ENCODE assay signal across 18 cellular contexts in genomic region chr6:35413911-35414310, GRCh38. TPM values are rescaled to one million over a fixed set of nuclear protein-coding genes. Genes with fewer than 3 reads are reported as not detected.
DNase-seq lines count a peak whose midpoint lies in the region; TF ChIP-seq lines count a peak whose summit lies in the region.
"Had no signal": no experiment of that assay in that cellular context is flagged by ENCODE, and none has a peak within 500 bp of the region (broad histone marks: within the 10 kb centered on the region; RNA-seq: fewer than 3 reads in every experiment).

No MANE protein-coding gene starts in this region.

- DNase-seq in DMS 273 (lab: John Stamatoyannopoulos, UW; ENCODE audit: unreplicated experiment) (peak; percentile 50), DMS 273 treated with DMSO at 0.1 percent for 48 hours (lab: John Stamatoyannopoulos, UW) (no peak), NCI-H1694 treated with DMSO at 0.1 percent for 48 hours (lab: John Stamatoyannopoulos, UW) (peak; percentile 57), dorsolateral prefrontal cortex (peak in 2 of 10 donors; percentile 41 to 50), NCI-H187 (lab: John Stamatoyannopoulos, UW) (no peak), GM19240 (ENCODE audit: insufficient read length, low spot score) (no peak), NCI-H1092 treated with DMSO at 0.1 percent for 48 hours (lab: John Stamatoyannopoulos, UW) (no peak)
- DNase-seq: ACHN, GDM1, MM.1S, NCI-H187 treated with DMSO at 0.1 percent for 48 hours, NCI-H446 treated with DMSO at 0.1 percent for 48 hours, NCI-H526 treated with DMSO at 0.1 percent for 48 hours, SHP77 had no signal

- peaks cover 14 to 21% of the 10 kb centered on the region in 2 donors for H3K36me3 ChIP-seq in stomach smooth muscle (ENCODE audit: control insufficient read depth in 2 of 2, insufficient read depth in 2 of 2, low read length in 2 of 2)

- no peaks in the 10 kb centered on the region for H3K9me3 ChIP-seq in stomach smooth muscle (ENCODE audit: control insufficient read depth in 2 of 2, low read length in 2 of 2)

- H3K27me3 ChIP-seq in dorsolateral prefrontal cortex (no peaks in the 10 kb centered on the region), stomach smooth muscle (ENCODE audit: control insufficient read depth in 1 of 2, insufficient read depth in 2 of 2, low read length in 2 of 2) (no peaks in the 10 kb centered on the region)

- no peak overlapping the region for H3K4me3 ChIP-seq in dorsolateral prefrontal cortex
- H3K4me3 ChIP-seq in stomach smooth muscle (ENCODE audit: low read length in 2 of 2): no peak overlapping the region
- H3K4me3 ChIP-seq: GM12878 had no signal

- no peak for TF ChIP-seq CTCF in dorsolateral prefrontal cortex (IDR thresholded peaks at IDR 0.05 in 54 of 56, conservative IDR thresholded peaks at IDR 0.05 in 2 of 56; ENCODE audit: low read depth in 1 of 56, partially characterized antibody in 56 of 56)

- H3K9ac ChIP-seq in stomach smooth muscle (ENCODE audit: low read length in 2 of 2): no peak overlapping the region
- H3K9ac ChIP-seq: KMS-11 had no signal

- H3K27ac ChIP-seq in dorsolateral prefrontal cortex (peak overlapping the region in 35 of 59 donors; percentile 15 to 89 (median 80)), stomach smooth muscle (ENCODE audit: low read length) (peak overlapping the region; percentile 11)
- H3K27ac ChIP-seq: 22Rv1, KMS-11 had no signal

- intact Hi-C loops in dorsolateral prefrontal cortex (cut with DNase I): no loop called here

- H3K4me1 ChIP-seq in stomach smooth muscle (ENCODE audit: control insufficient read depth, insufficient read depth, low read length): peaks cover 17% of the 10 kb centered on the region

RNA-seq across cellular contexts. Expression of gene FANCE, which starts 38.2 kb away (rescaled TPM):
- 1 to 10 TPM; 1.8 to 5.5 (median 3.2) TPM for total RNA-seq in dorsolateral prefrontal cortex

RNA-seq across cellular contexts. Expression of gene RPL10A, which starts 54.3 kb away (rescaled TPM):
- total RNA-seq in dorsolateral prefrontal cortex: 100 to 1,000 TPM; 245 to 522 (median 369) TPM

Comparison
In these comparisons a context has a peak if more than half of its experiments do, and no peak if none do; other contexts are left out.
1. DNase-seq: peak in DMS 273 (single experiment) and NCI-H1694 treated with DMSO at 0.1 percent for 48 hours (single experiment); none in DMS 273 treated with DMSO at 0.1 percent for 48 hours (single experiment), NCI-H187 (0 of 2), GM19240 (single experiment) and NCI-H1092 treated with DMSO at 0.1 percent for 48 hours (single experiment).